In the genomic region with DNA sequence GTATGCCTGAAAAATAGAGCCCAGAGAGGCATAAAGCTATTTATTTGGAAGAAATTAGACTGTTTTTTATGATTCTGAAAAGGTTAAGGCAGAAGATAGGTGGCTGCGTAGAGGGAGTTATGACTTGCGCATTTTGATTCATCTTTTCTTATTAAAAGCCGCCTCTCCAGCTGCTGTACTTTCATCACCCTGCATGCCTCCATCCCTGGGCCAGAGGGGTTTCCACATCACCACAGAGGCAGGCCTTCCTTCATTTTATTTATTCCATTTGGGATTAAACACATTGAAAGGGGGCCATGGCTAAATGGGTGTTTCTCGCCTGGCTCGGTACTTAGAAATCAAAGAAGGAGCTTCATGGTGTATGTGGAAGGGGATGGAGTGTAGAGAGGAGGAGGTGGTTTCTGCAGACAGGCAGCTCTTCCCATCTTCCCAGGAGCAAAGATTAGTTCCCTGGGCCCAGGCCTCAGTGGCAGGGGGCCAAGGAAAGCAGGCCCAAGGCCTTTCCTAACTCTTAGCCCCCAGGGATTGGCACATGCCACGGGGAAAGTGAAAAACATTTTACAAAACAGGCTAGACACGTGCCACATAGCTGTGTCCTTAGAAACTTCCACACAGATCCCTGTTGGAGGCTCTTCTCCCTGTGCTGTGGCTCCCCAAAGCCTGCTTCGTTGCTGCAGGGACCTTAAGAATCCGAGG, we compare ENCODE assay signal across 1 cellular context.
TF ChIP-seq lines count a peak whose summit lies in the region.

No MANE protein-coding gene starts in this region.

TF ChIP-seq in WTC11, 78 proteins besides CTCF, POLR2A, EP300 and RAD21 (continued from another document):
- TF ChIP-seq, protein P1, sequence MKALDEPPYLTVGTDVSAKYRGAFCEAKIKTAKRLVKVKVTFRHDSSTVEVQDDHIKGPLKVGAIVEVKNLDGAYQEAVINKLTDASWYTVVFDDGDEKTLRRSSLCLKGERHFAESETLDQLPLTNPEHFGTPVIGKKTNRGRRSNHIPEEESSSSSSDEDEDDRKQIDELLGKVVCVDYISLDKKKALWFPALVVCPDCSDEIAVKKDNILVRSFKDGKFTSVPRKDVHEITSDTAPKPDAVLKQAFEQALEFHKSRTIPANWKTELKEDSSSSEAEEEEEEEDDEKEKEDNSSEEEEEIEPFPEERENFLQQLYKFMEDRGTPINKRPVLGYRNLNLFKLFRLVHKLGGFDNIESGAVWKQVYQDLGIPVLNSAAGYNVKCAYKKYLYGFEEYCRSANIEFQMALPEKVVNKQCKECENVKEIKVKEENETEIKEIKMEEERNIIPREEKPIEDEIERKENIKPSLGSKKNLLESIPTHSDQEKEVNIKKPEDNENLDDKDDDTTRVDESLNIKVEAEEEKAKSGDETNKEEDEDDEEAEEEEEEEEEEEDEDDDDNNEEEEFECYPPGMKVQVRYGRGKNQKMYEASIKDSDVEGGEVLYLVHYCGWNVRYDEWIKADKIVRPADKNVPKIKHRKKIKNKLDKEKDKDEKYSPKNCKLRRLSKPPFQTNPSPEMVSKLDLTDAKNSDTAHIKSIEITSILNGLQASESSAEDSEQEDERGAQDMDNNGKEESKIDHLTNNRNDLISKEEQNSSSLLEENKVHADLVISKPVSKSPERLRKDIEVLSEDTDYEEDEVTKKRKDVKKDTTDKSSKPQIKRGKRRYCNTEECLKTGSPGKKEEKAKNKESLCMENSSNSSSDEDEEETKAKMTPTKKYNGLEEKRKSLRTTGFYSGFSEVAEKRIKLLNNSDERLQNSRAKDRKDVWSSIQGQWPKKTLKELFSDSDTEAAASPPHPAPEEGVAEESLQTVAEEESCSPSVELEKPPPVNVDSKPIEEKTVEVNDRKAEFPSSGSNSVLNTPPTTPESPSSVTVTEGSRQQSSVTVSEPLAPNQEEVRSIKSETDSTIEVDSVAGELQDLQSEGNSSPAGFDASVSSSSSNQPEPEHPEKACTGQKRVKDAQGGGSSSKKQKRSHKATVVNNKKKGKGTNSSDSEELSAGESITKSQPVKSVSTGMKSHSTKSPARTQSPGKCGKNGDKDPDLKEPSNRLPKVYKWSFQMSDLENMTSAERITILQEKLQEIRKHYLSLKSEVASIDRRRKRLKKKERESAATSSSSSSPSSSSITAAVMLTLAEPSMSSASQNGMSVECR (CRISPR knock-in tag; IDR thresholded peaks at IDR 0.05; ENCODE audit: borderline replicate concordance), result no peak
- no peak for TF ChIP-seq MYBL2 (CRISPR knock-in tag; IDR thresholded peaks at IDR 0.05)
- TF ChIP-seq, protein P2, sequence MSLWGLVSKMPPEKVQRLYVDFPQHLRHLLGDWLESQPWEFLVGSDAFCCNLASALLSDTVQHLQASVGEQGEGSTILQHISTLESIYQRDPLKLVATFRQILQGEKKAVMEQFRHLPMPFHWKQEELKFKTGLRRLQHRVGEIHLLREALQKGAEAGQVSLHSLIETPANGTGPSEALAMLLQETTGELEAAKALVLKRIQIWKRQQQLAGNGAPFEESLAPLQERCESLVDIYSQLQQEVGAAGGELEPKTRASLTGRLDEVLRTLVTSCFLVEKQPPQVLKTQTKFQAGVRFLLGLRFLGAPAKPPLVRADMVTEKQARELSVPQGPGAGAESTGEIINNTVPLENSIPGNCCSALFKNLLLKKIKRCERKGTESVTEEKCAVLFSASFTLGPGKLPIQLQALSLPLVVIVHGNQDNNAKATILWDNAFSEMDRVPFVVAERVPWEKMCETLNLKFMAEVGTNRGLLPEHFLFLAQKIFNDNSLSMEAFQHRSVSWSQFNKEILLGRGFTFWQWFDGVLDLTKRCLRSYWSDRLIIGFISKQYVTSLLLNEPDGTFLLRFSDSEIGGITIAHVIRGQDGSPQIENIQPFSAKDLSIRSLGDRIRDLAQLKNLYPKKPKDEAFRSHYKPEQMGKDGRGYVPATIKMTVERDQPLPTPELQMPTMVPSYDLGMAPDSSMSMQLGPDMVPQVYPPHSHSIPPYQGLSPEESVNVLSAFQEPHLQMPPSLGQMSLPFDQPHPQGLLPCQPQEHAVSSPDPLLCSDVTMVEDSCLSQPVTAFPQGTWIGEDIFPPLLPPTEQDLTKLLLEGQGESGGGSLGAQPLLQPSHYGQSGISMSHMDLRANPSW (CRISPR knock-in tag; conservative IDR thresholded peaks at IDR 0.05; ENCODE audit: low read depth), result no peak
- TF ChIP-seq, protein P3, sequence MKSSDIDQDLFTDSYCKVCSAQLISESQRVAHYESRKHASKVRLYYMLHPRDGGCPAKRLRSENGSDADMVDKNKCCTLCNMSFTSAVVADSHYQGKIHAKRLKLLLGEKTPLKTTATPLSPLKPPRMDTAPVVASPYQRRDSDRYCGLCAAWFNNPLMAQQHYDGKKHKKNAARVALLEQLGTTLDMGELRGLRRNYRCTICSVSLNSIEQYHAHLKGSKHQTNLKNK (CRISPR knock-in tag; IDR thresholded peaks at IDR 0.05), result no peak
- TF ChIP-seq PRRX2 (CRISPR knock-in tag; IDR thresholded peaks at IDR 0.05), result no peak
